Comparison of ENCODE assay signal across 1 cellular context in genomic region chr1:6724517-6725141, GRCh38.
TF ChIP-seq lines count a peak whose summit lies in the region.

No MANE protein-coding gene starts in this region.

TF ChIP-seq in HepG2, 621 proteins besides CTCF, POLR2A, EP300 and RAD21 (continued from another document):
- TF ChIP-seq ZBTB21 (CRISPR knock-in tag; IDR thresholded peaks at IDR 0.05) = no peak
- no peak for TF ChIP-seq NBN (conservative IDR thresholded peaks at IDR 0.05)
- peak; percentile 18; the same call in 1 of the 2 replicates for TF ChIP-seq ZGPAT (CRISPR knock-in tag; IDR thresholded peaks at IDR 0.05)
- 0 out of 2 replicates have a peak, but pooled peaks have one; percentile 6 for TF ChIP-seq ZNF441 (CRISPR knock-in tag; IDR thresholded peaks at IDR 0.05; ENCODE audit: borderline replicate concordance)
- TF ChIP-seq FOXA1 (IDR thresholded peaks at IDR 0.05) = no peak
- TF ChIP-seq FOXA1 (CRISPR knock-in tag; IDR thresholded peaks at IDR 0.05) = peak; percentile 55
- TF ChIP-seq FOXO1 (CRISPR knock-in tag; IDR thresholded peaks at IDR 0.05) = peak; percentile 9; the same call in 1 of the 2 replicates
- no peak for TF ChIP-seq IRF1 (CRISPR knock-in tag; IDR thresholded peaks at IDR 0.05; ENCODE audit: low read depth)
- peak; percentile 28; the same call in 1 of the 2 replicates for TF ChIP-seq ZBTB20 (CRISPR knock-in tag; IDR thresholded peaks at IDR 0.05; ENCODE audit: borderline replicate concordance, low read depth)
- peak; percentile 58; the same call in 1 of the 2 replicates for TF ChIP-seq ZNF280D (CRISPR knock-in tag; IDR thresholded peaks at IDR 0.05)
- TF ChIP-seq ELF3 (CRISPR knock-in tag; IDR thresholded peaks at IDR 0.05) = peak; percentile 37; the same call in 1 of the 2 replicates
- TF ChIP-seq FOXP1 (IDR thresholded peaks at IDR 0.05) = no peak
- peak; percentile 41; the same call in 1 of the 2 replicates for TF ChIP-seq FOXP1 (CRISPR knock-in tag; IDR thresholded peaks at IDR 0.05)
- 0 out of 2 replicates have a peak, but pooled peaks have one; percentile 43 for TF ChIP-seq ZNF318 (CRISPR knock-in tag; IDR thresholded peaks at IDR 0.05)
- peak; percentile 55 for TF ChIP-seq ASH2L (IDR thresholded peaks at IDR 0.05; ENCODE audit: insufficient read length, low read depth, low read length)
- TF ChIP-seq PITX1 (CRISPR knock-in tag; IDR thresholded peaks at IDR 0.05) = 0 out of 2 replicates have a peak, but pooled peaks have one; percentile 33
- TF ChIP-seq SIN3B (IDR thresholded peaks at IDR 0.05; ENCODE audit: low read length) = no peak
- TF ChIP-seq ZNF589 (CRISPR knock-in tag; conservative IDR thresholded peaks at IDR 0.05) = peak; percentile 47; the same call in 1 of the 2 replicates
- TF ChIP-seq IKZF5 (CRISPR knock-in tag; IDR thresholded peaks at IDR 0.05) = peak; percentile 64; the same call in 1 of the 2 replicates
- TF ChIP-seq KDM6A (CRISPR knock-in tag; IDR thresholded peaks at IDR 0.05; ENCODE audit: low read depth) = 0 out of 2 replicates have a peak, but pooled peaks have one; percentile 36
- TF ChIP-seq ZNF691 (CRISPR knock-in tag; IDR thresholded peaks at IDR 0.05; ENCODE audit: borderline replicate concordance, low read depth) = peak; percentile 73; the same call in 1 of the 2 replicates
- peak; percentile 46; the same call in 1 of the 2 replicates for TF ChIP-seq ZNF501 (CRISPR knock-in tag; IDR thresholded peaks at IDR 0.05)
- peak; percentile 73 for TF ChIP-seq MEF2D (CRISPR knock-in tag; IDR thresholded peaks at IDR 0.05)
- no peak; the same call in 1 of the 2 replicates for TF ChIP-seq RFXANK (CRISPR knock-in tag; IDR thresholded peaks at IDR 0.05)
